ENCODE assay signal across 2 cellular contexts in the genomic region with DNA sequence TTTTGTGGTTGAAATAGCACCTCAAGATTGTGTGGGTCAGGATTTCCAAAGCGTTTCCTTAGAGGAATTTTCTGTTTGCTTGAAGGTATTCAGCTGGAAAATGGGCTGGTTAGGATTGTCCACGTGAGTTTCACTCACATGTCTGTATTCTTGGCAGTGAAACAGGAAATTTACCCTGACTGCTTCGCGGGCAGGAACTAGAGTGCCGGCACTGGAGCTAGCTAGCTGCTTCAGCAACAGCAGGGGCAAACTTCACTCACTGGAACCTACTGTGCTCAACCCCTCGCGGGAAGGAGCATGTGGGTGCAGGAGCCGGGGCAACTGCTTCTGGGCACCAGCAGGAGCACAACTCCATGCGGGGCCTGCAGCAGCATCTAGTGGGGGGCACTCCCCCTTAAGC.
TF ChIP-seq lines count a peak whose summit lies in the region.

No MANE protein-coding gene starts in this region.

TF ChIP-seq in GM23338, 12 proteins besides CTCF, POLR2A, EP300 and RAD21 (continued from another document):
- TF ChIP-seq, protein P1, sequence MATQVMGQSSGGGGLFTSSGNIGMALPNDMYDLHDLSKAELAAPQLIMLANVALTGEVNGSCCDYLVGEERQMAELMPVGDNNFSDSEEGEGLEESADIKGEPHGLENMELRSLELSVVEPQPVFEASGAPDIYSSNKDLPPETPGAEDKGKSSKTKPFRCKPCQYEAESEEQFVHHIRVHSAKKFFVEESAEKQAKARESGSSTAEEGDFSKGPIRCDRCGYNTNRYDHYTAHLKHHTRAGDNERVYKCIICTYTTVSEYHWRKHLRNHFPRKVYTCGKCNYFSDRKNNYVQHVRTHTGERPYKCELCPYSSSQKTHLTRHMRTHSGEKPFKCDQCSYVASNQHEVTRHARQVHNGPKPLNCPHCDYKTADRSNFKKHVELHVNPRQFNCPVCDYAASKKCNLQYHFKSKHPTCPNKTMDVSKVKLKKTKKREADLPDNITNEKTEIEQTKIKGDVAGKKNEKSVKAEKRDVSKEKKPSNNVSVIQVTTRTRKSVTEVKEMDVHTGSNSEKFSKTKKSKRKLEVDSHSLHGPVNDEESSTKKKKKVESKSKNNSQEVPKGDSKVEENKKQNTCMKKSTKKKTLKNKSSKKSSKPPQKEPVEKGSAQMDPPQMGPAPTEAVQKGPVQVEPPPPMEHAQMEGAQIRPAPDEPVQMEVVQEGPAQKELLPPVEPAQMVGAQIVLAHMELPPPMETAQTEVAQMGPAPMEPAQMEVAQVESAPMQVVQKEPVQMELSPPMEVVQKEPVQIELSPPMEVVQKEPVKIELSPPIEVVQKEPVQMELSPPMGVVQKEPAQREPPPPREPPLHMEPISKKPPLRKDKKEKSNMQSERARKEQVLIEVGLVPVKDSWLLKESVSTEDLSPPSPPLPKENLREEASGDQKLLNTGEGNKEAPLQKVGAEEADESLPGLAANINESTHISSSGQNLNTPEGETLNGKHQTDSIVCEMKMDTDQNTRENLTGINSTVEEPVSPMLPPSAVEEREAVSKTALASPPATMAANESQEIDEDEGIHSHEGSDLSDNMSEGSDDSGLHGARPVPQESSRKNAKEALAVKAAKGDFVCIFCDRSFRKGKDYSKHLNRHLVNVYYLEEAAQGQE (IDR thresholded peaks at IDR 0.05; ENCODE audit: unreplicated experiment) = no peak
- TF ChIP-seq STAT1 (IDR thresholded peaks at IDR 0.05; ENCODE audit: unreplicated experiment) (no peak), CREB1 (CRISPR knock-in tag; IDR thresholded peaks at IDR 0.05; ENCODE audit: low read depth) (no peak), ZNF331 (CRISPR knock-in tag; IDR thresholded peaks at IDR 0.05; ENCODE audit: low read depth) (no peak), POLR2AphosphoS5 (IDR thresholded peaks at IDR 0.05; ENCODE audit: low read depth) (no peak), EZH2 (IDR thresholded peaks at IDR 0.05; ENCODE audit: low read depth, unreplicated experiment) (no peak), NANOG (IDR thresholded peaks at IDR 0.05; ENCODE audit: borderline replicate concordance) (no peak)
- TF ChIP-seq, protein P2, sequence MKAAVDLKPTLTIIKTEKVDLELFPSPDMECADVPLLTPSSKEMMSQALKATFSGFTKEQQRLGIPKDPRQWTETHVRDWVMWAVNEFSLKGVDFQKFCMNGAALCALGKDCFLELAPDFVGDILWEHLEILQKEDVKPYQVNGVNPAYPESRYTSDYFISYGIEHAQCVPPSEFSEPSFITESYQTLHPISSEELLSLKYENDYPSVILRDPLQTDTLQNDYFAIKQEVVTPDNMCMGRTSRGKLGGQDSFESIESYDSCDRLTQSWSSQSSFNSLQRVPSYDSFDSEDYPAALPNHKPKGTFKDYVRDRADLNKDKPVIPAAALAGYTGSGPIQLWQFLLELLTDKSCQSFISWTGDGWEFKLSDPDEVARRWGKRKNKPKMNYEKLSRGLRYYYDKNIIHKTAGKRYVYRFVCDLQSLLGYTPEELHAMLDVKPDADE (IDR thresholded peaks at IDR 0.05) = no peak
- TF ChIP-seq, protein P3, sequence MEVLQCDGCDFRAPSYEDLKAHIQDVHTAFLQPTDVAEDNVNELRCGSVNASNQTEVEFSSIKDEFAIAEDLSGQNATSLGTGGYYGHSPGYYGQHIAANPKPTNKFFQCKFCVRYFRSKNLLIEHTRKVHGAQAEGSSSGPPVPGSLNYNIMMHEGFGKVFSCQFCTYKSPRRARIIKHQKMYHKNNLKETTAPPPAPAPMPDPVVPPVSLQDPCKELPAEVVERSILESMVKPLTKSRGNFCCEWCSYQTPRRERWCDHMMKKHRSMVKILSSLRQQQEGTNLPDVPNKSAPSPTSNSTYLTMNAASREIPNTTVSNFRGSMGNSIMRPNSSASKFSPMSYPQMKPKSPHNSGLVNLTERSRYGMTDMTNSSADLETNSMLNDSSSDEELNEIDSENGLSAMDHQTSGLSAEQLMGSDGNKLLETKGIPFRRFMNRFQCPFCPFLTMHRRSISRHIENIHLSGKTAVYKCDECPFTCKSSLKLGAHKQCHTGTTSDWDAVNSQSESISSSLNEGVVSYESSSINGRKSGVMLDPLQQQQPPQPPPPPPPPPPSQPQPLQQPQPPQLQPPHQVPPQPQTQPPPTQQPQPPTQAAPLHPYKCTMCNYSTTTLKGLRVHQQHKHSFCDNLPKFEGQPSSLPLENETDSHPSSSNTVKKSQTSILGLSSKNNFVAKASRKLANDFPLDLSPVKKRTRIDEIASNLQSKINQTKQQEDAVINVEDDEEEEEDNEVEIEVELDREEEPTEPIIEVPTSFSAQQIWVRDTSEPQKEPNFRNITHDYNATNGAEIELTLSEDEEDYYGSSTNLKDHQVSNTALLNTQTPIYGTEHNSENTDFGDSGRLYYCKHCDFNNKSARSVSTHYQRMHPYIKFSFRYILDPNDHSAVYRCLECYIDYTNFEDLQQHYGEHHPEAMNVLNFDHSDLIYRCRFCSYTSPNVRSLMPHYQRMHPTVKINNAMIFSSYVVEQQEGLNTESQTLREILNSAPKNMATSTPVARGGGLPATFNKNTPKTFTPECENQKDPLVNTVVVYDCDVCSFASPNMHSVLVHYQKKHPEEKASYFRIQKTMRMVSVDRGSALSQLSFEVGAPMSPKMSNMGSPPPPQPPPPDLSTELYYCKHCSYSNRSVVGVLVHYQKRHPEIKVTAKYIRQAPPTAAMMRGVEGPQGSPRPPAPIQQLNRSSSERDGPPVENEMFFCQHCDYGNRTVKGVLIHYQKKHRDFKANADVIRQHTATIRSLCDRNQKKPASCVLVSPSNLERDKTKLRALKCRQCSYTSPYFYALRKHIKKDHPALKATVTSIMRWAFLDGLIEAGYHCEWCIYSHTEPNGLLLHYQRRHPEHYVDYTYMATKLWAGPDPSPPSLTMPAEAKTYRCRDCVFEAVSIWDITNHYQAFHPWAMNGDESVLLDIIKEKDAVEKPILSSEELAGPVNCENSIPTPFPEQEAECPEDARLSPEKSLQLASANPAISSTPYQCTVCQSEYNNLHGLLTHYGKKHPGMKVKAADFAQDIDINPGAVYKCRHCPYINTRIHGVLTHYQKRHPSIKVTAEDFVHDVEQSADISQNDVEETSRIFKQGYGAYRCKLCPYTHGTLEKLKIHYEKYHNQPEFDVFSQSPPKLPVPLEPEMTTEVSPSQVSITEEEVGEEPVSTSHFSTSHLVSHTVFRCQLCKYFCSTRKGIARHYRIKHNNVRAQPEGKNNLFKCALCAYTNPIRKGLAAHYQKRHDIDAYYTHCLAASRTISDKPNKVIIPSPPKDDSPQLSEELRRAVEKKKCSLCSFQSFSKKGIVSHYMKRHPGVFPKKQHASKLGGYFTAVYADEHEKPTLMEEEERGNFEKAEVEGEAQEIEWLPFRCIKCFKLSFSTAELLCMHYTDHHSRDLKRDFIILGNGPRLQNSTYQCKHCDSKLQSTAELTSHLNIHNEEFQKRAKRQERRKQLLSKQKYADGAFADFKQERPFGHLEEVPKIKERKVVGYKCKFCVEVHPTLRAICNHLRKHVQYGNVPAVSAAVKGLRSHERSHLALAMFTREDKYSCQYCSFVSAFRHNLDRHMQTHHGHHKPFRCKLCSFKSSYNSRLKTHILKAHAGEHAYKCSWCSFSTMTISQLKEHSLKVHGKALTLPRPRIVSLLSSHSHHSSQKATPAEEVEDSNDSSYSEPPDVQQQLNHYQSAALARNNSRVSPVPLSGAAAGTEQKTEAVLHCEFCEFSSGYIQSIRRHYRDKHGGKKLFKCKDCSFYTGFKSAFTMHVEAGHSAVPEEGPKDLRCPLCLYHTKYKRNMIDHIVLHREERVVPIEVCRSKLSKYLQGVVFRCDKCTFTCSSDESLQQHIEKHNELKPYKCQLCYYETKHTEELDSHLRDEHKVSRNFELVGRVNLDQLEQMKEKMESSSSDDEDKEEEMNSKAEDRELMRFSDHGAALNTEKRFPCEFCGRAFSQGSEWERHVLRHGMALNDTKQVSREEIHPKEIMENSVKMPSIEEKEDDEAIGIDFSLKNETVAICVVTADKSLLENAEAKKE (CRISPR knock-in tag; IDR thresholded peaks at IDR 0.05) = no peak

TF ChIP-seq in WTC11, 78 proteins besides CTCF, POLR2A, EP300 and RAD21 (continued from another document):
- TF ChIP-seq TCF7 (CRISPR knock-in tag; IDR thresholded peaks at IDR 0.05; ENCODE audit: low read depth) (no peak), CREM (CRISPR knock-in tag; IDR thresholded peaks at IDR 0.05) (no peak), JAZF1 (CRISPR knock-in tag; IDR thresholded peaks at IDR 0.05) (no peak)
